1 cellular context compared by ENCODE assay signal in genomic region chr22:18994780-18995711, GRCh38.
TF ChIP-seq lines count a peak whose summit lies in the region.

No MANE protein-coding gene starts in this region.

TF ChIP-seq in H1, 55 proteins besides CTCF, POLR2A, EP300 and RAD21 (continued from another document):
- TF ChIP-seq, protein P1, sequence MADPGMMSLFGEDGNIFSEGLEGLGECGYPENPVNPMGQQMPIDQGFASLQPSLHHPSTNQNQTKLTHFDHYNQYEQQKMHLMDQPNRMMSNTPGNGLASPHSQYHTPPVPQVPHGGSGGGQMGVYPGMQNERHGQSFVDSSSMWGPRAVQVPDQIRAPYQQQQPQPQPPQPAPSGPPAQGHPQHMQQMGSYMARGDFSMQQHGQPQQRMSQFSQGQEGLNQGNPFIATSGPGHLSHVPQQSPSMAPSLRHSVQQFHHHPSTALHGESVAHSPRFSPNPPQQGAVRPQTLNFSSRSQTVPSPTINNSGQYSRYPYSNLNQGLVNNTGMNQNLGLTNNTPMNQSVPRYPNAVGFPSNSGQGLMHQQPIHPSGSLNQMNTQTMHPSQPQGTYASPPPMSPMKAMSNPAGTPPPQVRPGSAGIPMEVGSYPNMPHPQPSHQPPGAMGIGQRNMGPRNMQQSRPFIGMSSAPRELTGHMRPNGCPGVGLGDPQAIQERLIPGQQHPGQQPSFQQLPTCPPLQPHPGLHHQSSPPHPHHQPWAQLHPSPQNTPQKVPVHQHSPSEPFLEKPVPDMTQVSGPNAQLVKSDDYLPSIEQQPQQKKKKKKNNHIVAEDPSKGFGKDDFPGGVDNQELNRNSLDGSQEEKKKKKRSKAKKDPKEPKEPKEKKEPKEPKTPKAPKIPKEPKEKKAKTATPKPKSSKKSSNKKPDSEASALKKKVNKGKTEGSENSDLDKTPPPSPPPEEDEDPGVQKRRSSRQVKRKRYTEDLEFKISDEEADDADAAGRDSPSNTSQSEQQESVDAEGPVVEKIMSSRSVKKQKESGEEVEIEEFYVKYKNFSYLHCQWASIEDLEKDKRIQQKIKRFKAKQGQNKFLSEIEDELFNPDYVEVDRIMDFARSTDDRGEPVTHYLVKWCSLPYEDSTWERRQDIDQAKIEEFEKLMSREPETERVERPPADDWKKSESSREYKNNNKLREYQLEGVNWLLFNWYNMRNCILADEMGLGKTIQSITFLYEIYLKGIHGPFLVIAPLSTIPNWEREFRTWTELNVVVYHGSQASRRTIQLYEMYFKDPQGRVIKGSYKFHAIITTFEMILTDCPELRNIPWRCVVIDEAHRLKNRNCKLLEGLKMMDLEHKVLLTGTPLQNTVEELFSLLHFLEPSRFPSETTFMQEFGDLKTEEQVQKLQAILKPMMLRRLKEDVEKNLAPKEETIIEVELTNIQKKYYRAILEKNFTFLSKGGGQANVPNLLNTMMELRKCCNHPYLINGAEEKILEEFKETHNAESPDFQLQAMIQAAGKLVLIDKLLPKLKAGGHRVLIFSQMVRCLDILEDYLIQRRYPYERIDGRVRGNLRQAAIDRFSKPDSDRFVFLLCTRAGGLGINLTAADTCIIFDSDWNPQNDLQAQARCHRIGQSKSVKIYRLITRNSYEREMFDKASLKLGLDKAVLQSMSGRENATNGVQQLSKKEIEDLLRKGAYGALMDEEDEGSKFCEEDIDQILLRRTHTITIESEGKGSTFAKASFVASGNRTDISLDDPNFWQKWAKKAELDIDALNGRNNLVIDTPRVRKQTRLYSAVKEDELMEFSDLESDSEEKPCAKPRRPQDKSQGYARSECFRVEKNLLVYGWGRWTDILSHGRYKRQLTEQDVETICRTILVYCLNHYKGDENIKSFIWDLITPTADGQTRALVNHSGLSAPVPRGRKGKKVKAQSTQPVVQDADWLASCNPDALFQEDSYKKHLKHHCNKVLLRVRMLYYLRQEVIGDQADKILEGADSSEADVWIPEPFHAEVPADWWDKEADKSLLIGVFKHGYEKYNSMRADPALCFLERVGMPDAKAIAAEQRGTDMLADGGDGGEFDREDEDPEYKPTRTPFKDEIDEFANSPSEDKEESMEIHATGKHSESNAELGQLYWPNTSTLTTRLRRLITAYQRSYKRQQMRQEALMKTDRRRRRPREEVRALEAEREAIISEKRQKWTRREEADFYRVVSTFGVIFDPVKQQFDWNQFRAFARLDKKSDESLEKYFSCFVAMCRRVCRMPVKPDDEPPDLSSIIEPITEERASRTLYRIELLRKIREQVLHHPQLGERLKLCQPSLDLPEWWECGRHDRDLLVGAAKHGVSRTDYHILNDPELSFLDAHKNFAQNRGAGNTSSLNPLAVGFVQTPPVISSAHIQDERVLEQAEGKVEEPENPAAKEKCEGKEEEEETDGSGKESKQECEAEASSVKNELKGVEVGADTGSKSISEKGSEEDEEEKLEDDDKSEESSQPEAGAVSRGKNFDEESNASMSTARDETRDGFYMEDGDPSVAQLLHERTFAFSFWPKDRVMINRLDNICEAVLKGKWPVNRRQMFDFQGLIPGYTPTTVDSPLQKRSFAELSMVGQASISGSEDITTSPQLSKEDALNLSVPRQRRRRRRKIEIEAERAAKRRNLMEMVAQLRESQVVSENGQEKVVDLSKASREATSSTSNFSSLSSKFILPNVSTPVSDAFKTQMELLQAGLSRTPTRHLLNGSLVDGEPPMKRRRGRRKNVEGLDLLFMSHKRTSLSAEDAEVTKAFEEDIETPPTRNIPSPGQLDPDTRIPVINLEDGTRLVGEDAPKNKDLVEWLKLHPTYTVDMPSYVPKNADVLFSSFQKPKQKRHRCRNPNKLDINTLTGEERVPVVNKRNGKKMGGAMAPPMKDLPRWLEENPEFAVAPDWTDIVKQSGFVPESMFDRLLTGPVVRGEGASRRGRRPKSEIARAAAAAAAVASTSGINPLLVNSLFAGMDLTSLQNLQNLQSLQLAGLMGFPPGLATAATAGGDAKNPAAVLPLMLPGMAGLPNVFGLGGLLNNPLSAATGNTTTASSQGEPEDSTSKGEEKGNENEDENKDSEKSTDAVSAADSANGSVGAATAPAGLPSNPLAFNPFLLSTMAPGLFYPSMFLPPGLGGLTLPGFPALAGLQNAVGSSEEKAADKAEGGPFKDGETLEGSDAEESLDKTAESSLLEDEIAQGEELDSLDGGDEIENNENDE (IDR thresholded peaks at IDR 0.05; ENCODE audit: insufficient replicate concordance, low read length) = no peak
- TF ChIP-seq CBX5 (IDR thresholded peaks at IDR 0.05; ENCODE audit: low read depth, low read length) = no peak
- TF ChIP-seq NANOG (IDR thresholded peaks at IDR 0.05; ENCODE audit: insufficient read depth, low read depth, low read length, poor library complexity, severe bottlenecking) = no peak
- TF ChIP-seq, protein P2, sequence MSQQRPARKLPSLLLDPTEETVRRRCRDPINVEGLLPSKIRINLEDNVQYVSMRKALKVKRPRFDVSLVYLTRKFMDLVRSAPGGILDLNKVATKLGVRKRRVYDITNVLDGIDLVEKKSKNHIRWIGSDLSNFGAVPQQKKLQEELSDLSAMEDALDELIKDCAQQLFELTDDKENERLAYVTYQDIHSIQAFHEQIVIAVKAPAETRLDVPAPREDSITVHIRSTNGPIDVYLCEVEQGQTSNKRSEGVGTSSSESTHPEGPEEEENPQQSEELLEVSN (IDR thresholded peaks at IDR 0.05) = no peak
- TF ChIP-seq EZH2 (IDR thresholded peaks at IDR 0.05; ENCODE audit: low read depth, low read length, severe bottlenecking) = no peak
- TF ChIP-seq, protein P3, sequence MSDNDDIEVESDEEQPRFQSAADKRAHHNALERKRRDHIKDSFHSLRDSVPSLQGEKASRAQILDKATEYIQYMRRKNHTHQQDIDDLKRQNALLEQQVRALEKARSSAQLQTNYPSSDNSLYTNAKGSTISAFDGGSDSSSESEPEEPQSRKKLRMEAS (IDR thresholded peaks at IDR 0.05) = no peak
- TF ChIP-seq GABPA (IDR thresholded peaks at IDR 0.05; ENCODE audit: borderline replicate concordance, insufficient read depth, low read length) = no peak
- no peak for TF ChIP-seq BRCA1 (IDR thresholded peaks at IDR 0.05; ENCODE audit: low read depth, low read length)
- TF ChIP-seq TAF7 (optimal IDR thresholded peaks at IDR 0.05; ENCODE audit: borderline replicate concordance, low read depth, low read length) = no peak
- TF ChIP-seq ATF3 (IDR thresholded peaks at IDR 0.05; ENCODE audit: insufficient read depth, low read depth, low read length) = no peak
- no peak for TF ChIP-seq KDM1A (IDR thresholded peaks at IDR 0.05; ENCODE audit: borderline replicate concordance, low read length)
